8 cellular contexts compared by ENCODE assay signal in the genomic region with DNA sequence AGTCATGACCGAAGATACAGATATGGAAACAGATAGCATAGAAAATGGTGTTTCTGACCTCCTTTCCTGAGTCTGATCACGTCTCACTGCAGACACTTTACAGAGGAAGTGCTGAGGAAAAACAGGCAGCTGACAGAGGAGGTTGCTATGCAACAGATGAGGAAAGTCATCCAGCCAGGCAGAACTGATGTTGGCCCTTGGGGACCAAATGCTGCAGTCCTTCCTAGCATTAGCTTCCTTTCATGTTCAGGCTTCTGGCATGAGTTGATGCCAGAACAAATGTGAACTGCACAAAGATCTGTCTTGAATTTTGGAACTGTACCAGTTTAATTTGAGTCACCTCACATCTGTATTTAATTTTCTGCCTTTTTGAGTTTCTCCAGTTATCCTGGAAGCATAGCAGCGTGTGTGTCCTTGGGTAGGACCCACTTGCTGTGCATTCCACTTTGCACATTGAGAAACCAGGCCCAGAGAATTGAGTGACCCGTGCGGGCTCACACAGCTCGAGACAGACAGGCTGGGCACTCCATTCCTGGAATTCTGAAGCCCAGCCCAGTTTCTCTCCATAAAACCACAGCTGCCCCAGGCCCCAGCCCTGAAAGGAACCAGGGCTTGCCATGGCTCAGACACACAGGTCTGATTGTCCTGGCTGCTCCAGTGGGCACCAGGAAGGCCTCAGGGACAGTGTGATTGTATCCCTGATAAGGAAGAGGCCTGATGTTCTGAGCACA. TPM values are rescaled to one million over a fixed set of nuclear protein-coding genes. Genes with fewer than 3 reads are reported as not detected.
DNase-seq lines count a peak whose midpoint lies in the region; ATAC-seq and TF ChIP-seq lines count a peak whose summit lies in the region.

No MANE protein-coding gene starts in this region.

- peak overlapping the region; percentile 39 for H3K27ac Mint-ChIP-seq in stimulated activated memory B cell treated with anti-CD40 and anti-IgM and Interleukin-4, amounts not matched to agents 10 μg/mL and 1 μg/mL and 100 μg/mL, for 72 hours

- H3K9me3 ChIP-seq in cardiac muscle cell (ENCODE audit: low read depth) (no peaks in the 10 kb centered on the region), mammary epithelial cell (replicated peaks; ENCODE audit: insufficient read depth, low read length) (no peaks in the 10 kb centered on the region)

- WGBS in mammary epithelial cell (ENCODE audit: low coverage, missing lambda C conversion rate) = 39% methylated on average over 6 of the region's 6 CpGs

- no peak overlapping the region for H3K4me2 ChIP-seq in mammary epithelial cell (ENCODE audit: insufficient read depth, low read depth, low read length)

- CTCF ChIA-PET in mammary epithelial cell (lab: Charles Lee; ENCODE audit: low non-redundant PET) = no interaction called here

- H3K36me3 ChIP-seq in cardiac muscle cell (peaks cover 5% of the 10 kb centered on the region), mammary epithelial cell (ENCODE audit: insufficient read depth, low read length) (no peaks in the 10 kb centered on the region)

- in situ Hi-C loops in mammary epithelial cell (cut with MboI; ENCODE audit: low sequenced_read_pairs in 2 of 2) = no loop called here

- peaks cover 17% of the 10 kb centered on the region for H3K79me2 ChIP-seq in mammary epithelial cell (ENCODE audit: insufficient read depth, low read length)

- peak overlapping the region; percentile 49 for H3K27ac ChIP-seq in cardiac muscle cell
- H3K27ac ChIP-seq in mammary epithelial cell (ENCODE audit: insufficient read depth, low read depth, low read length) = no peak overlapping the region

- no peak overlapping the region for H2AFZ ChIP-seq in mammary epithelial cell (ENCODE audit: low read depth, low read length)

- DNase-seq in Ammon's horn (ENCODE audit: low spot score) (peak; percentile 65), HFF-Myc (ENCODE audit: extremely low read depth, low read depth) (peak; percentile 53), SW480 (ENCODE audit: low spot score) (peak; percentile 5), cardiac muscle cell (ENCODE audit: low read depth in 1 of 2, low spot score in 1 of 2) (peak in 1 of 2 donors; percentile 72), mammary epithelial cell (no peak)

- H3K27me3 ChIP-seq in cardiac muscle cell = no peaks in the 10 kb centered on the region
- no peaks in the 10 kb centered on the region for H3K27me3 ChIP-seq in mammary epithelial cell (ENCODE audit: insufficient read depth, low read length)

- no peak overlapping the region for H3K9ac ChIP-seq in mammary epithelial cell (ENCODE audit: insufficient read depth, low read length)

- peaks cover 7% of the 10 kb centered on the region for H3K4me1 ChIP-seq in cardiac muscle cell (ENCODE audit: low read depth)
- no peaks in the 10 kb centered on the region for H3K4me1 ChIP-seq in mammary epithelial cell (ENCODE audit: insufficient read depth, low read length)

- H3K9me3 Mint-ChIP-seq in stimulated activated memory B cell treated with anti-CD40 and anti-IgM and Interleukin-4, amounts not matched to agents 10 μg/mL and 1 μg/mL and 100 μg/mL, for 72 hours = no peaks in the 10 kb centered on the region

- BruUV-seq in mammary epithelial cell (replicated peaks; lab: Mats Ljungman, UMichigan) = no TSS peak

- dilution Hi-C loops in mammary epithelial cell (cut with HindIII; ENCODE audit: low sequenced_read_pairs) = no loop called here

- peaks cover 32% of the 10 kb centered on the region for H3K4me1 Mint-ChIP-seq in stimulated activated memory B cell treated with anti-CD40 and anti-IgM and Interleukin-4, amounts not matched to agents 10 μg/mL and 1 μg/mL and 100 μg/mL, for 72 hours

- ATAC-seq in stimulated activated memory B cell treated with anti-CD40 and anti-IgM and Interleukin-4, amounts not matched to agents 10 μg/mL and 1 μg/mL and 100 μg/mL, for 72 hours = no peak
- ATAC-seq in GM19351 (IDR thresholded peaks at IDR 0.05; ENCODE audit: unreplicated experiment) (no peak), GM18502 (IDR thresholded peaks at IDR 0.05; ENCODE audit: poor library complexity, unreplicated experiment) (no peak)

- H3K36me3 Mint-ChIP-seq in stimulated activated memory B cell treated with anti-CD40 and anti-IgM and Interleukin-4, amounts not matched to agents 10 μg/mL and 1 μg/mL and 100 μg/mL, for 72 hours = peaks cover 2% of the 10 kb centered on the region

- no peaks in the 10 kb centered on the region for H4K20me1 ChIP-seq in mammary epithelial cell (ENCODE audit: insufficient read depth, low read length)

- no peaks in the 10 kb centered on the region for H3K27me3 Mint-ChIP-seq in stimulated activated memory B cell treated with anti-CD40 and anti-IgM and Interleukin-4, amounts not matched to agents 10 μg/mL and 1 μg/mL and 100 μg/mL, for 72 hours

- intact Hi-C loops in mammary epithelial cell (cut with micrococcal nuclease) = no loop called here

- no peak overlapping the region for H3K4me3 Mint-ChIP-seq in stimulated activated memory B cell treated with anti-CD40 and anti-IgM and Interleukin-4, amounts not matched to agents 10 μg/mL and 1 μg/mL and 100 μg/mL, for 72 hours

- H3K4me3 ChIP-seq in HFF-Myc (replicated peaks; ENCODE audit: low read depth, low read length) (no peak overlapping the region), cardiac muscle cell (no peak overlapping the region), mammary epithelial cell (replicated peaks in 1 of 3; ENCODE audit: insufficient read depth in 1 of 3, low read depth in 2 of 3, low read length in 3 of 3) (no peak overlapping the region)

- TF ChIP-seq CTCF in HFF-Myc (IDR thresholded peaks at IDR 0.05; ENCODE audit: low read depth, low read length, missing control alignments) (no peak), cardiac muscle cell (IDR thresholded peaks at IDR 0.05; ENCODE audit: low read depth, low read length) (no peak), mammary epithelial cell (conservative IDR thresholded peaks at IDR 0.05 in 1 of 2, IDR thresholded peaks at IDR 0.05 in 1 of 2; ENCODE audit: extremely low read depth in 1 of 2, insufficient read depth in 1 of 2, low read depth in 1 of 2, low read length in 2 of 2) (no peak)

RNA-seq across cellular contexts. Expression of a gene that starts 1.4 kb away (rescaled TPM):
- total RNA-seq in cardiac muscle cell (319 and 383 TPM in 2 replicates), mammary epithelial cell (100 to 1,000 TPM; 107 to 135 TPM)
- polyA plus RNA-seq in cardiac muscle cell (420 and 486 TPM in 2 replicates), mammary epithelial cell (80.6 TPM)
- polyA minus RNA-seq in mammary epithelial cell = 247 TPM
